27 cellular contexts compared by ENCODE assay signal in genomic region chr19:49836176-49837008, GRCh38.
"Had no signal": no experiment of that assay in that cellular context is flagged by ENCODE, and none has a peak within 500 bp of the region (broad histone marks: within the 10 kb centered on the region; RNA-seq: fewer than 3 reads in every experiment).

No MANE protein-coding gene starts in this region.

- H3K27ac Mint-ChIP-seq: activated CD4-positive, alpha-beta memory T cell treated with anti-CD3 and anti-CD28 coated beads, Interleukin-2, amount 10 ng/mL, durations not matched to agents 7 days and 5 days; activated CD8-positive, alpha-beta memory T cell treated with anti-CD3 and anti-CD28 coated beads, Interleukin-2, amount 10 ng/mL, durations not matched to agents 7 days and 5 days; activated T-helper 17 cell treated with anti-CD3 and anti-CD28 coated beads, Interleukin-2, amount 50 U/mL, for 72 hours; mesothelial cell of epicardium had no signal

- H3K27ac ChIP-seq: suprapubic skin, transverse colon, uterus had no signal

- H3K4me1 ChIP-seq: suprapubic skin, transverse colon, uterus had no signal

- ATAC-seq: activated T-helper 17 cell treated with anti-CD3 and anti-CD28 coated beads, Interleukin-2, amount 50 U/mL, for 72 hours; left lobe of liver had no signal

- DNase-seq: activated CD4-positive, alpha-beta memory T cell treated with anti-CD3 and anti-CD28 coated beads, Interleukin-2, amount 10 ng/mL, durations not matched to agents 7 days and 5 days; activated CD4-positive, alpha-beta T cell treated with anti-CD3 and anti-CD28 coated beads for 48 hours; activated CD4-positive, CD25-positive, alpha-beta regulatory T cell; activated CD8-positive, alpha-beta memory T cell treated with anti-CD3 and anti-CD28 coated beads, Interleukin-2, amount 10 ng/mL, durations not matched to agents 7 days and 5 days; activated naive CD4-positive, alpha-beta T cell; activated naive CD8-positive, alpha-beta T cell treated with anti-CD3 and anti-CD28 coated beads, Interleukin-2, amount 10 ng/mL, durations not matched to agents 7 days and 5 days; anterior cingulate cortex; cortex of kidney; erythroblast; foreskin melanocyte; kidney; stimulated activated CD4-positive, alpha-beta T cell treated with anti-CD3 and anti-CD28 coated beads, Interleukin-12 subunit alpha, Interleukin-12 subunit beta, amount 100 ng/mL, for 4 hours; stimulated activated CD4-positive, alpha-beta T cell treated with anti-CD3 and anti-CD28 coated beads, Interleukin-1b, Interleukin-23, amount 100 ng/mL, for 48 hours; stimulated activated CD8-positive, alpha-beta memory T cell treated with anti-CD3 and anti-CD28 coated beads, Interleukin-4, amount 100 ng/mL, for 48 hours; stimulated activated naive CD8-positive, alpha-beta T cell treated with anti-CD3 and anti-CD28 coated beads, Interleukin-15, amount 100 ng/mL, for 72 hours; T-helper 1 cell; T1000; transverse colon; uterus had no signal

- H3K27me3 Mint-ChIP-seq: activated CD4-positive, alpha-beta memory T cell treated with anti-CD3 and anti-CD28 coated beads, Interleukin-2, amount 10 ng/mL, durations not matched to agents 7 days and 5 days; activated CD8-positive, alpha-beta memory T cell treated with anti-CD3 and anti-CD28 coated beads, Interleukin-2, amount 10 ng/mL, durations not matched to agents 7 days and 5 days; activated naive CD8-positive, alpha-beta T cell treated with anti-CD3 and anti-CD28 coated beads, Interleukin-2, amount 10 ng/mL, durations not matched to agents 7 days and 5 days; activated T-helper 17 cell treated with anti-CD3 and anti-CD28 coated beads, Interleukin-2, amount 50 U/mL, for 72 hours; central memory CD8-positive, alpha-beta T cell; stimulated activated naive CD8-positive, alpha-beta T cell treated with anti-CD3 and anti-CD28 coated beads, Interleukin-15, amount 100 ng/mL, for 72 hours had no signal

- H3K36me3 ChIP-seq: uterus had no signal

- H3K9me3 ChIP-seq: suprapubic skin, transverse colon, uterus had no signal

- H3K4me3 ChIP-seq: lung, suprapubic skin, transverse colon, uterus had no signal

- H3K9me3 Mint-ChIP-seq: activated CD4-positive, alpha-beta memory T cell treated with anti-CD3 and anti-CD28 coated beads, Interleukin-2, amount 10 ng/mL, durations not matched to agents 7 days and 5 days; activated naive CD8-positive, alpha-beta T cell treated with anti-CD3 and anti-CD28 coated beads, Interleukin-2, amount 10 ng/mL, durations not matched to agents 7 days and 5 days; activated T-helper 17 cell treated with anti-CD3 and anti-CD28 coated beads, Interleukin-2, amount 50 U/mL, for 72 hours; brain; central memory CD8-positive, alpha-beta T cell; mesothelial cell of epicardium; nephron; stimulated activated naive CD8-positive, alpha-beta T cell treated with anti-CD3 and anti-CD28 coated beads, Interleukin-15, amount 100 ng/mL, for 72 hours had no signal

- H3K4me3 Mint-ChIP-seq: activated CD4-positive, alpha-beta memory T cell treated with anti-CD3 and anti-CD28 coated beads, Interleukin-2, amount 10 ng/mL, durations not matched to agents 7 days and 5 days; activated CD8-positive, alpha-beta memory T cell treated with anti-CD3 and anti-CD28 coated beads, Interleukin-2, amount 10 ng/mL, durations not matched to agents 7 days and 5 days; activated naive CD8-positive, alpha-beta T cell treated with anti-CD3 and anti-CD28 coated beads, Interleukin-2, amount 10 ng/mL, durations not matched to agents 7 days and 5 days; activated T-helper 17 cell treated with anti-CD3 and anti-CD28 coated beads, Interleukin-2, amount 50 U/mL, for 72 hours; brain; central memory CD8-positive, alpha-beta T cell; mesothelial cell of epicardium; nephron; stimulated activated naive CD8-positive, alpha-beta T cell treated with anti-CD3 and anti-CD28 coated beads, Interleukin-15, amount 100 ng/mL, for 72 hours had no signal

- H3K27me3 ChIP-seq: suprapubic skin, transverse colon, uterus had no signal

- H3K4me1 Mint-ChIP-seq: brain; central memory CD8-positive, alpha-beta T cell; mesothelial cell of epicardium; nephron had no signal
